8 cellular contexts compared by ENCODE assay signal in the genomic region with DNA sequence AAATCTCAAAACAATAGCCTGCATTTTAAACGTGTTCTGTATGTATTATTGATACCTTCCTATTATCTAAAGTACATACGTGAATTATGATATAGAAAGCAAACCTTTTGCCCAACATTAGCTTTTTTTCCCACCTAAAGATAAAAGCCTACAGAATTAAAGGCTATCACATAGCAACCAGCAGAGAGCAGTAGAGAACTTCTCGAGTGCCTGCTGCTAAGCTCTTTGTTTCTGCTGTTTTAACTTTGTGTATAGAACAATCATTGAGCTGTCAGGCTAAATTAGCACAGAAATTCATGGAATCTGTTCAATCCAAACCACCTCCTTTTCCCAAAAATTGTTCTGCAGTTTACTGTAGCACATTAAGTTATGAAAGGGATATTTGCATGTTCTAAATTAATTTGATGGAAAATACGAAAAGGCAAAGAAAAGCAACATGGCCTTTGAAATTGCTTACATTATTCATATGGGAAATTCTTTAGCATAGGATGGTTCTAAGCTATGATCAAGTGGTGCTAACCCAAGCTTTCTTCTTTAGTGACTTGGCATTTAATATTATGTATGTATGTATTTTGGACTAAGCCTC.
A peak's percentile ranks its signal among the peaks of the same experiment; 100 is the strongest.
DNase-seq lines count a peak whose midpoint lies in the region; ATAC-seq and TF ChIP-seq lines count a peak whose summit lies in the region.

No MANE protein-coding gene starts in this region.

- no peak overlapping the region for H3K27ac ChIP-seq in HEK293 (ENCODE audit: extremely low read depth, low read depth, low read length)
- H3K27ac ChIP-seq in OCI-LY7 (ENCODE audit: low read depth, low read length, poor library complexity, severe bottlenecking), result no peak overlapping the region
- H3K27ac ChIP-seq in psoas muscle, result no peak overlapping the region

- 0 out of 2 replicates have a peak overlapping the region, but pooled peaks have one; percentile 1 for H2AFZ ChIP-seq in OCI-LY7 (ENCODE audit: low read length)

- 25 to 31% (median 26%) methylated on average over 4 of the region's 4 CpGs for WGBS in psoas muscle, 3 donors

- no peaks in the 10 kb centered on the region for H3K9me2 ChIP-seq in OCI-LY7 (ENCODE audit: insufficient read depth, low read length)

- no peaks in the 10 kb centered on the region for H4K20me1 ChIP-seq in OCI-LY7 (ENCODE audit: insufficient read depth, low read length)

- DNase-seq in D341Med (ENCODE audit: low spot score) (peak; percentile 45), OCI-LY7 (ENCODE audit: low spot score) (peak; percentile 60), epithelial cell of proximal tubule (ENCODE audit: low read depth) (no peak), psoas muscle (no peak)

- H3K36me3 ChIP-seq in HEK293 (ENCODE audit: control insufficient read depth in 2 of 2, insufficient read depth in 1 of 2, low read length in 2 of 2), result no peaks in the 10 kb centered on the region
- H3K36me3 ChIP-seq in OCI-LY7 (ENCODE audit: insufficient read depth, low read length), result no peaks in the 10 kb centered on the region
- H3K36me3 ChIP-seq in psoas muscle (ENCODE audit: insufficient read depth in 1 of 2, low read depth in 1 of 2), result no peaks in the 10 kb centered on the region

- no peak for TF ChIP-seq CTCF in HEK293 (tag by site-specific recombination; IDR thresholded peaks at IDR 0.05)
- TF ChIP-seq CTCF in OCI-LY7 (conservative IDR thresholded peaks at IDR 0.05; ENCODE audit: low read length), result peak; percentile 88
- TF ChIP-seq CTCF in epithelial cell of proximal tubule (conservative IDR thresholded peaks at IDR 0.05; ENCODE audit: low read depth, low read length), result peak; percentile 84
- peak; percentile 39 for TF ChIP-seq CTCF in psoas muscle (IDR thresholded peaks at IDR 0.05)

- H3K27me3 ChIP-seq in psoas muscle (ENCODE audit: insufficient read depth in 3 of 3, low read length in 2 of 3), result no peaks in the 10 kb centered on the region

- BruUV-seq in OCI-LY7 (replicated peaks; lab: Mats Ljungman, UMichigan), result no TSS peak

- H3K4me1 ChIP-seq in HEK293 (ENCODE audit: control insufficient read depth, insufficient read depth, low read length), result no peaks in the 10 kb centered on the region
- no peaks in the 10 kb centered on the region for H3K4me1 ChIP-seq in OCI-LY7 (ENCODE audit: insufficient read depth, low read length, poor library complexity, severe bottlenecking)
- no peaks in the 10 kb centered on the region for H3K4me1 ChIP-seq in psoas muscle

- CTCF ChIA-PET in HEK293 (lab: Yijun Ruan, JAX) (interaction anchor here (0.5 to 2.5 kb wide), 26 partner anchors 10 to 1927 kb away, joined by 3 to 11 read pairs (median 4); no protein-coding TSS in a partner anchor), OCI-LY7 (lab: Charles Lee; ENCODE audit: unreplicated experiment) (no interaction called here)

- POLR2A ChIA-PET in HEK293 (lab: Yijun Ruan, JAX) (no interaction called here), OCI-LY7 (lab: Charles Lee) (no interaction called here)

- no peaks in the 10 kb centered on the region for H3K9me3 ChIP-seq in HEK293 (ENCODE audit: control insufficient read depth, insufficient read depth, low read depth, low read length)
- H3K9me3 ChIP-seq in OCI-LY7 (ENCODE audit: low read length), result no peaks in the 10 kb centered on the region
- H3K9me3 ChIP-seq in psoas muscle, result no peaks in the 10 kb centered on the region

- no peak for ATAC-seq in psoas muscle
- ATAC-seq in HG03108 (IDR thresholded peaks at IDR 0.05; ENCODE audit: unreplicated experiment), result no peak
- ATAC-seq in HG03135 (IDR thresholded peaks at IDR 0.05; ENCODE audit: unreplicated experiment), result no peak
- ATAC-seq in GM21717 (IDR thresholded peaks at IDR 0.05; ENCODE audit: unreplicated experiment), result no peak

- no peak overlapping the region for H3K4me2 ChIP-seq in OCI-LY7 (ENCODE audit: low read length)

- H3K4me3 ChIP-seq in HEK293 (ENCODE audit: low read depth, low read length) (no peak overlapping the region), OCI-LY7 (ENCODE audit: low read depth, low read length, poor library complexity, severe bottlenecking) (no peak overlapping the region), epithelial cell of proximal tubule (ENCODE audit: low read depth, low read length) (no peak overlapping the region), psoas muscle (no peak overlapping the region)

- intact Hi-C loops in OCI-LY7 (cut with micrococcal nuclease; ENCODE audit: unreplicated experiment), result loop anchor here (5.0 to 10.0 kb wide), 3 partner anchors 262 to 1332 kb away; no protein-coding TSS in a partner anchor
- intact Hi-C loops in psoas muscle (cut with DNase I), result no loop called here

- no peaks in the 10 kb centered on the region for H3K79me2 ChIP-seq in OCI-LY7 (ENCODE audit: insufficient read depth, low read depth, low read length)

TF ChIP-seq in HEK293, 187 proteins besides CTCF, POLR2A, EP300 and RAD21:
- peak; percentile 66 for TF ChIP-seq ZNF654 (tag by site-specific recombination; IDR thresholded peaks at IDR 0.05; ENCODE audit: low read depth)
- TF ChIP-seq ZNF768 (tag by site-specific recombination; IDR thresholded peaks at IDR 0.05), result no peak
- no peak for TF ChIP-seq ZNF16 (tag by site-specific recombination; IDR thresholded peaks at IDR 0.05; ENCODE audit: low read depth)

Comparison
In these comparisons a context has a peak if more than half of its experiments do, and no peak if none do; other contexts are left out.
1. DNase-seq: peak in D341Med (single experiment) and OCI-LY7 (single experiment); none in epithelial cell of proximal tubule (single experiment) and psoas muscle (0 of 2).